26 cellular contexts compared by ENCODE assay signal in the genomic region with DNA sequence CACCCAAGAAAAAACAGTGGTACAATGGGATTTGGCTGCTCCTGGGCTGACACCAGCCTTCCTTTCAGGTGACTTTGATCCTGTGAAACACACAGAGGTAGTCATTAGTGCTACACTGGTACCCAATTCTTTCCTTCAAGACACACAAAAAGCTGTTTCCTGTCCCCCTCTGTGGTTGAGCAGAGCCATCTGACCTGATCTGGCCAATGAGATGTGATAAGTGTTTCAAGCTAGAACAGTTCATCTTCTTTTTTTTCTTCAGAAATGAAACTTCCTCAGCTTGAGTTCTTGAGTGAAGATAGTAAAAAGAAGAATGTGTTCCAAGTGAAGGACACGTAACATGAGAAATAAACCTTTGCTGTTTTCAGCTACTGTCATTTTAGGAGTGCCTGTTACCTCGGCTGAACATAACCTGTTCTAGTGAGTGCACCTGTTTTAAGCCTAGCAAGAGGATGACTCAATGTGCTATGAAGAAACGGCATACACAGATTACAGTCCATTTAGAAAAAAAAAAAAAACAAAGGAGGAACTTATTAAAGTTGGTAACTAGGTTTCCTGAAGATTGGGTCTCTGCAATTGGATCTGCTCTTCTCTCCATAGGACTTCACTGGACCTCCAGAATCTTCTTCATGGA.
A peak's percentile ranks its signal among the peaks of the same experiment; 100 is the strongest.
DNase-seq lines count a peak whose midpoint lies in the region; ATAC-seq and TF ChIP-seq lines count a peak whose summit lies in the region.
"Had no signal": no experiment of that assay in that cellular context is flagged by ENCODE, and none has a peak within 500 bp of the region (broad histone marks: within the 10 kb centered on the region; RNA-seq: fewer than 3 reads in every experiment).

No MANE protein-coding gene starts in this region.

- H3K27me3 Mint-ChIP-seq in activated CD8-positive, alpha-beta memory T cell treated with anti-CD3 and anti-CD28 coated beads, Interleukin-2, amount 10 ng/mL, durations not matched to agents 7 days and 5 days, result no peaks in the 10 kb centered on the region
- H3K27me3 Mint-ChIP-seq in activated T-helper 17 cell treated with anti-CD3 and anti-CD28 coated beads, Interleukin-2, amount 50 U/mL, for 72 hours, result peaks cover 10% of the 10 kb centered on the region

- H3K9me3 Mint-ChIP-seq in activated CD8-positive, alpha-beta memory T cell treated with anti-CD3 and anti-CD28 coated beads, Interleukin-2, amount 10 ng/mL, durations not matched to agents 7 days and 5 days (ENCODE audit: low read depth), result no peaks in the 10 kb centered on the region
- H3K9me3 Mint-ChIP-seq in activated T-helper 17 cell treated with anti-CD3 and anti-CD28 coated beads, Interleukin-2, amount 50 U/mL, for 72 hours, result no peaks in the 10 kb centered on the region
- H3K9me3 Mint-ChIP-seq: activated naive CD4-positive, alpha-beta T cell treated with anti-CD3 and anti-CD28 coated beads, Interleukin-2, amount 50 U/mL, for 24 hours had no signal

- H2AFZ ChIP-seq in smooth muscle cell (ENCODE audit: low read depth), result no peak overlapping the region
- H2AFZ ChIP-seq: parathyroid adenoma had no signal

- H3K79me2 ChIP-seq in smooth muscle cell (ENCODE audit: low read depth), result no peaks in the 10 kb centered on the region
- H3K79me2 ChIP-seq: parathyroid adenoma had no signal

- H3K4me1 Mint-ChIP-seq in activated CD8-positive, alpha-beta memory T cell treated with anti-CD3 and anti-CD28 coated beads, Interleukin-2, amount 10 ng/mL, durations not matched to agents 7 days and 5 days, result peaks cover 16% of the 10 kb centered on the region
- H3K4me1 Mint-ChIP-seq in activated T-helper 17 cell treated with anti-CD3 and anti-CD28 coated beads, Interleukin-2, amount 50 U/mL, for 72 hours, result no peaks in the 10 kb centered on the region

- H3K9ac ChIP-seq in adipocyte (ENCODE audit: low read length), result no peak overlapping the region
- H3K9ac ChIP-seq in smooth muscle cell (ENCODE audit: low read depth), result no peak overlapping the region
- H3K9ac ChIP-seq: parathyroid adenoma had no signal

- peak; percentile 47 for ATAC-seq in activated CD8-positive, alpha-beta memory T cell treated with anti-CD3 and anti-CD28 coated beads, Interleukin-2, amount 10 ng/mL, durations not matched to agents 7 days and 5 days
- no peak for ATAC-seq in activated T-helper 17 cell treated with anti-CD3 and anti-CD28 coated beads, Interleukin-2, amount 50 U/mL, for 72 hours (replicated peaks)
- ATAC-seq: heart right ventricle; left lobe of liver; naive thymus-derived CD4-positive, alpha-beta T cell; right cardiac atrium had no signal

- peak overlapping the region; percentile 56 for H3K4me2 ChIP-seq in smooth muscle cell

- H3K36me3 ChIP-seq in adipocyte (ENCODE audit: control insufficient read depth, insufficient read depth, low read length, severe bottlenecking), result no peaks in the 10 kb centered on the region
- no peaks in the 10 kb centered on the region for H3K36me3 ChIP-seq in smooth muscle cell (ENCODE audit: low read depth)
- no peaks in the 10 kb centered on the region for H3K36me3 ChIP-seq in spleen
- H3K36me3 ChIP-seq: BE2C, heart right ventricle, tibial nerve had no signal

- no peak overlapping the region for H3K27ac Mint-ChIP-seq in activated CD8-positive, alpha-beta memory T cell treated with anti-CD3 and anti-CD28 coated beads, Interleukin-2, amount 10 ng/mL, durations not matched to agents 7 days and 5 days
- no peak overlapping the region for H3K27ac Mint-ChIP-seq in activated T-helper 17 cell treated with anti-CD3 and anti-CD28 coated beads, Interleukin-2, amount 50 U/mL, for 72 hours
- H3K27ac Mint-ChIP-seq: activated naive CD4-positive, alpha-beta T cell treated with anti-CD3 and anti-CD28 coated beads, Interleukin-2, amount 50 U/mL, for 24 hours; T-helper 1 cell treated with Interleukin-12 subunit alpha and Interleukin-12 subunit beta and Interleukin-4 antibody, amounts not matched to agents 30 μg/mL and 1 μg/mL, for 36 hours had no signal

- peak overlapping the region; percentile 1 for H3K4me3 ChIP-seq in adipocyte (ENCODE audit: low read length)
- H3K4me3 ChIP-seq in smooth muscle cell, result no peak overlapping the region
- H3K4me3 ChIP-seq in spleen, result no peak overlapping the region
- H3K4me3 ChIP-seq: heart right ventricle, SK-N-MC, tibial nerve had no signal

- TF ChIP-seq CTCF in smooth muscle cell (IDR thresholded peaks at IDR 0.05; ENCODE audit: borderline replicate concordance, insufficient read depth, poor library complexity, severe bottlenecking) (no peak), spleen (IDR thresholded peaks at IDR 0.05 in 8 of 11, conservative IDR thresholded peaks at IDR 0.05 in 3 of 11) (no peak)

- DNase-seq in activated CD8-positive, alpha-beta memory T cell treated with anti-CD3 and anti-CD28 coated beads, Interleukin-2, amount 10 ng/mL, durations not matched to agents 7 days and 5 days, result no peak
- no peak for DNase-seq in activated CD8-positive, alpha-beta memory T cell treated with anti-CD3 and anti-CD28 coated beads, Interleukin-2, amount 50 U/mL, for 4 hours
- DNase-seq in adipocyte (ENCODE audit: low read depth) (no peak), iris pigment epithelial cell (ENCODE audit: low read depth) (peak; percentile 21), smooth muscle cell (lab: John Stamatoyannopoulos, UW; ENCODE audit: unreplicated experiment) (no peak), spleen (no peak), hippocampal formation (lab: John Stamatoyannopoulos, UW) (no peak)
- DNase-seq: activated CD4-positive, alpha-beta T cell treated with anti-CD3 and anti-CD28 coated beads for 1 hour; BE2C; cerebellar nuclear complex; COR-L47; heart right ventricle; Karpas-422; naive thymus-derived CD4-positive, alpha-beta T cell; NCI-H1092 treated with DMSO at 0.1 percent for 48 hours; NCI-H187 treated with DMSO at 0.1 percent for 48 hours; NCI-H69; right cardiac atrium had no signal

- CTCF ChIA-PET in activated CD8-positive, alpha-beta memory T cell treated with anti-CD3 and anti-CD28 coated beads, Interleukin-2, amount 10 ng/mL, durations not matched to agents 7 days and 5 days (lab: Charles Lee), result interaction anchor here (1.0 kb wide), 1 partner anchor 290 kb away, joined by 3 read pairs; no protein-coding TSS in a partner anchor

- H3K27me3 ChIP-seq in adipocyte (replicated peaks; ENCODE audit: control insufficient read depth, insufficient read depth, low read length), result no peaks in the 10 kb centered on the region
- no peaks in the 10 kb centered on the region for H3K27me3 ChIP-seq in smooth muscle cell (ENCODE audit: low read depth)
- peaks cover 0 to 13% (median 0%) of the 10 kb centered on the region in 7 donors for H3K27me3 ChIP-seq in spleen (replicated peaks in 1 of 7)
- H3K27me3 ChIP-seq: BE2C, heart right ventricle, tibial nerve had no signal

- TF ChIP-seq POLR2A in spleen (IDR thresholded peaks at IDR 0.05), result no peak

- H3K36me3 Mint-ChIP-seq in activated CD8-positive, alpha-beta memory T cell treated with anti-CD3 and anti-CD28 coated beads, Interleukin-2, amount 10 ng/mL, durations not matched to agents 7 days and 5 days, result no peaks in the 10 kb centered on the region
- H3K36me3 Mint-ChIP-seq in activated T-helper 17 cell treated with anti-CD3 and anti-CD28 coated beads, Interleukin-2, amount 50 U/mL, for 72 hours (ENCODE audit: low read depth), result no peaks in the 10 kb centered on the region
- H3K36me3 Mint-ChIP-seq: activated naive CD4-positive, alpha-beta T cell treated with anti-CD3 and anti-CD28 coated beads, Interleukin-2, amount 50 U/mL, for 24 hours; naive thymus-derived CD4-positive, alpha-beta T cell had no signal

- H3K4me1 ChIP-seq in adipocyte (ENCODE audit: control insufficient read depth, insufficient read depth, low read length) (peaks cover 12% of the 10 kb centered on the region), smooth muscle cell (ENCODE audit: low read depth) (no peaks in the 10 kb centered on the region), spleen (no peaks in the 10 kb centered on the region)
- H3K4me1 ChIP-seq: BE2C, parathyroid adenoma had no signal

- WGBS in smooth muscle cell (ENCODE audit: low lambda C conversion rate), result 63% methylated on average over 3 of the region's 3 CpGs
- 35 to 67% (median 63%) methylated on average over 3 of the region's 3 CpGs for WGBS in spleen, 5 donors

- H3K27ac ChIP-seq in smooth muscle cell (ENCODE audit: low read depth) (no peak overlapping the region), spleen (no peak overlapping the region)
- H3K27ac ChIP-seq: heart right ventricle, parathyroid adenoma, RWPE1, SK-N-MC, tibial nerve had no signal

- intact Hi-C loops in spleen (cut with DNase I; ENCODE audit: low total_unique reads), result no loop called here

- H3K9me3 ChIP-seq in adipocyte (ENCODE audit: control insufficient read depth, low read length) (no peaks in the 10 kb centered on the region), smooth muscle cell (replicated peaks; ENCODE audit: low read depth) (no peaks in the 10 kb centered on the region), spleen (no peaks in the 10 kb centered on the region)
- H3K9me3 ChIP-seq: BE2C, tibial nerve had no signal

- H4K20me1 ChIP-seq in smooth muscle cell (ENCODE audit: low read depth), result no peaks in the 10 kb centered on the region

- H3K4me3 Mint-ChIP-seq in activated CD8-positive, alpha-beta memory T cell treated with anti-CD3 and anti-CD28 coated beads, Interleukin-2, amount 10 ng/mL, durations not matched to agents 7 days and 5 days, result no peak overlapping the region
- H3K4me3 Mint-ChIP-seq in activated T-helper 17 cell treated with anti-CD3 and anti-CD28 coated beads, Interleukin-2, amount 50 U/mL, for 72 hours, result no peak overlapping the region
- H3K4me3 Mint-ChIP-seq: activated naive CD4-positive, alpha-beta T cell treated with anti-CD3 and anti-CD28 coated beads, Interleukin-2, amount 50 U/mL, for 24 hours; T-helper 1 cell treated with Interleukin-12 subunit alpha and Interleukin-12 subunit beta and Interleukin-4 antibody, amounts not matched to agents 30 μg/mL and 1 μg/mL, for 36 hours had no signal

- no peaks in the 10 kb centered on the region for H3F3A ChIP-seq in smooth muscle cell (ENCODE audit: low read depth)
